ENCODE assay signal across 9 cellular contexts in the genomic region with DNA sequence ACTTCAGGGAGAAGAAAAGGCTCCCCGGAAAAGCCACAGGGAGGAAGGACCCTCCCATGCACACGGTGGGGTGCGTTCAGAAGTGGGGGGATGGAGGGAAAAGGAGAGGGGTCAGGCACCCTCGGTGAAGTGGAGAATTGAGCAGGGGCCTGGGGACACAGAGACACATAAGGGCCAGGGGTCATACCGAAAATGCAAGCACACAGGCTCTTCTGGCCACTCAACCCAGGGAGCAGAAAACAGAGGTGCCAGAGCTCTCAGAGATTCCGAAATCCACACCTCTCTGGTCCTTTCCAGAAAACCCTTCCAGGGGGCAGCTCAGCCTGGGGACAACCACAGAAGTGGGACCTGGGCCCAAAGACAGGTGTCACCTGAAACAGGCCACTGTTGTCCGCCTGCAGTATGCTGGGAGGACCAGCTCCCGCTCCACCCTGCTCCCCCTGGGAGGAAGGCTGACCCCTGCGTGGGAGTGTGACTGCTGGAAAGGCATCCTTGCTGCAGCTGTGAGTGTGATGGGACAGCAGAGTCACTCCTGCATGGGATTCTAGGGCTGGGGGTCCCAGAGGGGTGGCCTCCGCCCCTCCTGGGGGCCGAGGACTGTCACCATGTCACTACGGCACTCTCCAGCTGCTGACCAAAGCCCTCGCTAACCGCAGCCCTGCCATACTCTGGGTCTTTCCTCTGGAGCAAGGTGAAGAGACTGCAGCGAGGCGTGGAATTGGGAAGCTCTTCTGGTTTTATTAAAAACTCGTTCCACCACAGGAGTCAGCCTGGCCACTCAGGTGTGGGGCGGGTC.
A peak's percentile ranks its signal among the peaks of the same experiment; 100 is the strongest.
DNase-seq lines count a peak whose midpoint lies in the region; ATAC-seq and TF ChIP-seq lines count a peak whose summit lies in the region.
"Had no signal": no experiment of that assay in that cellular context is flagged by ENCODE, and none has a peak within 500 bp of the region (broad histone marks: within the 10 kb centered on the region; RNA-seq: fewer than 3 reads in every experiment).

No MANE protein-coding gene starts in this region.

- no peaks in the 10 kb centered on the region for H3K9me3 Mint-ChIP-seq in activated T-cell treated with anti-CD3 and anti-CD28 coated beads, Interleukin-2, amount 50 U/mL, for 72 hours
- no peaks in the 10 kb centered on the region for H3K9me3 Mint-ChIP-seq in dendritic cell treated with granulocyte-macrophage colony-stimulating factor and Interleukin-4, amounts not matched to agents 40 ng/mL and 50 ng/mL, for 4 days

- peaks cover 0 to 16% (median 0%) of the 10 kb centered on the region in 3 donors for H3K36me3 ChIP-seq in tibial nerve
- H3K36me3 ChIP-seq: HAP-1 had no signal

- H3K4me1 Mint-ChIP-seq in activated T-cell treated with anti-CD3 and anti-CD28 coated beads, Interleukin-2, amount 50 U/mL, for 72 hours (ENCODE audit: low read depth): peaks cover 5% of the 10 kb centered on the region
- peaks cover 14% of the 10 kb centered on the region for H3K4me1 Mint-ChIP-seq in dendritic cell treated with granulocyte-macrophage colony-stimulating factor and Interleukin-4, amounts not matched to agents 40 ng/mL and 50 ng/mL, for 4 days (ENCODE audit: low read depth)

- no peak for ATAC-seq in activated T-cell treated with anti-CD3 and anti-CD28 coated beads, Interleukin-2, amount 50 U/mL, for 72 hours (replicated peaks in 1 of 2)
- ATAC-seq in HG02970 (IDR thresholded peaks at IDR 0.05; ENCODE audit: low FRiP score, unreplicated experiment): no peak

- intact Hi-C loops in dendritic cell treated with granulocyte-macrophage colony-stimulating factor and Interleukin-4, amounts not matched to agents 40 ng/mL and 50 ng/mL, for 4 days (cut with micrococcal nuclease): no loop called here

- H3K27ac ChIP-seq in tibial nerve: peak overlapping the region; percentile 71 to 96 (median 86)

- no peaks in the 10 kb centered on the region for H3K36me3 Mint-ChIP-seq in activated T-cell treated with anti-CD3 and anti-CD28 coated beads, Interleukin-2, amount 50 U/mL, for 72 hours (ENCODE audit: insufficient read depth in 2 of 2)
- peaks cover 34% of the 10 kb centered on the region for H3K36me3 Mint-ChIP-seq in dendritic cell treated with granulocyte-macrophage colony-stimulating factor and Interleukin-4, amounts not matched to agents 40 ng/mL and 50 ng/mL, for 4 days (ENCODE audit: low read depth)

- H3K9me3 ChIP-seq in mononuclear cell (ENCODE audit: low read depth, low read length) (no peaks in the 10 kb centered on the region), tibial nerve (no peaks in the 10 kb centered on the region)
- H3K9me3 ChIP-seq: HAP-1 had no signal

- no peaks in the 10 kb centered on the region for H3K27me3 ChIP-seq in mononuclear cell (ENCODE audit: insufficient read depth, low read length)
- H3K27me3 ChIP-seq in tibial nerve: no peaks in the 10 kb centered on the region

- in situ Hi-C loops in ACHN (cut with HindIII; ENCODE audit: low pct_ligation_motif_present, low pct_unique_long_range_greater_than_20kb, low sequenced_read_pairs): no loop called here

- H3K4me1 ChIP-seq in mononuclear cell (ENCODE audit: insufficient read depth, low read length) (peaks cover 11% of the 10 kb centered on the region), tibial nerve (peaks cover 0 to 27% (median 6%) of the 10 kb centered on the region in 4 donors)
- H3K4me1 ChIP-seq: HAP-1 had no signal

- no peak for TF ChIP-seq EP300 in tibial nerve (IDR thresholded peaks at IDR 0.05)

- peak overlapping the region; percentile 57 to 74 for H3K4me3 Mint-ChIP-seq in activated T-cell treated with anti-CD3 and anti-CD28 coated beads, Interleukin-2, amount 50 U/mL, for 72 hours
- H3K4me3 Mint-ChIP-seq in dendritic cell treated with granulocyte-macrophage colony-stimulating factor and Interleukin-4, amounts not matched to agents 40 ng/mL and 50 ng/mL, for 4 days: peak overlapping the region; percentile 79

- no peak for TF ChIP-seq POLR2A in tibial nerve (IDR thresholded peaks at IDR 0.05)

- DNase-seq in activated T-cell treated with anti-CD3 and anti-CD28 coated beads, Interleukin-2, amount 50 U/mL, for 72 hours: no peak
- DNase-seq in activated T-cell treated with anti-CD3 and anti-CD28 coated beads, Interleukin-2, amount 50 U/mL, for 1 hour: no peak
- DNase-seq in tibial nerve (ENCODE audit: low spot score in 2 of 2) (no peak), ACHN (no peak)
- DNase-seq in activated CD4-positive, CD25-positive, alpha-beta regulatory T cell treated with anti-CD3 and anti-CD28 coated beads, Interleukin-2, amount 50 U/mL, for 72 hours: no peak

- peaks cover 9% of the 10 kb centered on the region for H3K27me3 Mint-ChIP-seq in activated T-cell treated with anti-CD3 and anti-CD28 coated beads, Interleukin-2, amount 50 U/mL, for 72 hours (ENCODE audit: low read depth)
- H3K27me3 Mint-ChIP-seq in dendritic cell treated with granulocyte-macrophage colony-stimulating factor and Interleukin-4, amounts not matched to agents 40 ng/mL and 50 ng/mL, for 4 days: peaks cover 3% of the 10 kb centered on the region

- TF ChIP-seq CTCF in tibial nerve (IDR thresholded peaks at IDR 0.05): no peak

- peak overlapping the region; percentile 52 for H3K4me3 ChIP-seq in mononuclear cell (ENCODE audit: low read length)
- peak overlapping the region; percentile 34 to 80 (median 62) for H3K4me3 ChIP-seq in tibial nerve
- H3K4me3 ChIP-seq: HAP-1 had no signal

- WGBS in tibial nerve, 2 donors: 56 to 58% methylated on average over 14 to 17 of the region's 18 CpGs

- H3K27ac Mint-ChIP-seq in activated T-cell treated with anti-CD3 and anti-CD28 coated beads, Interleukin-2, amount 50 U/mL, for 72 hours: no peak overlapping the region
- peak overlapping the region; percentile 80 for H3K27ac Mint-ChIP-seq in dendritic cell treated with granulocyte-macrophage colony-stimulating factor and Interleukin-4, amounts not matched to agents 40 ng/mL and 50 ng/mL, for 4 days
